8 cellular contexts compared by ENCODE assay signal in the genomic region with DNA sequence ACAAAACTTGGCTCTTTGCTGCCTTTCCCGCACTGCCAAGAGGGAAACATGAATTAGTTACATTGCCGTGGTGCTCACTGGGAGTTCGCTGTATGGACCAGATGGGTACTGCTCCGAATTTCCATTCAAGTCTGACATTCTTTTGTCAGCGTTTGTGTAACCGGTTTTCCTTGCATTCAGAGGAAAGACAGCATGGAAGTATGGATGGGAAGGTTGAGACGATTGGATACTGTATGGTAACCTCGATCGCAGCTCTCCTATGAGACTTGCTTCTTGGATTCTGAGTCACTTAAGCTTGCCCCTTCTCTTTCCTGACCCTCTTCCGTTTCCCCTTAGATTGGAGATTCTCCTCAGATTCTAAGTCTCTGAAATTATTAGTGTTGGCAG. TPM values are rescaled to one million over a fixed set of nuclear protein-coding genes. Genes with fewer than 3 reads are reported as not detected.
DNase-seq lines count a peak whose midpoint lies in the region; ATAC-seq and TF ChIP-seq lines count a peak whose summit lies in the region.

No MANE protein-coding gene starts in this region.

- peak overlapping the region; percentile 95 for H3K9ac ChIP-seq in skeletal muscle satellite cell (ENCODE audit: low read depth, low read length)

- H3K9me3 Mint-ChIP-seq in CD4-positive, alpha-beta T cell = no peaks in the 10 kb centered on the region
- H3K9me3 Mint-ChIP-seq in activated naive CD4-positive, alpha-beta T cell treated with anti-CD3 and anti-CD28 coated beads, Interleukin-2, amount 50 U/mL, for 72 hours = peaks cover 3 to 14% of the 10 kb centered on the region in 2 donors

- peak overlapping the region; percentile 96 for H3K27ac Mint-ChIP-seq in CD4-positive, alpha-beta T cell
- peak overlapping the region; percentile 93 to 100 for H3K27ac Mint-ChIP-seq in activated naive CD4-positive, alpha-beta T cell treated with anti-CD3 and anti-CD28 coated beads, Interleukin-2, amount 50 U/mL, for 72 hours

- H3K4me3 Mint-ChIP-seq in CD4-positive, alpha-beta T cell = peak overlapping the region; percentile 88

- peaks cover 48% of the 10 kb centered on the region for H3K4me1 Mint-ChIP-seq in CD4-positive, alpha-beta T cell (ENCODE audit: low read depth)

- H3K4me1 ChIP-seq in right cardiac atrium (ENCODE audit: control insufficient read depth, insufficient read depth, low read length) (no peaks in the 10 kb centered on the region), skeletal muscle satellite cell (ENCODE audit: control insufficient read depth, insufficient read depth, low read length) (peaks cover 12% of the 10 kb centered on the region)

- H3K27me3 Mint-ChIP-seq in CD4-positive, alpha-beta T cell = no peaks in the 10 kb centered on the region

- H3K4me3 ChIP-seq in HL-60 (replicated peaks; ENCODE audit: insufficient read depth, low read length) = peak overlapping the region; percentile 86
- peak overlapping the region; percentile 70 for H3K4me3 ChIP-seq in right cardiac atrium (ENCODE audit: low read length)
- peak overlapping the region; percentile 91 for H3K4me3 ChIP-seq in skeletal muscle satellite cell (ENCODE audit: low read length)

- 29% methylated on average over 10 of the region's 10 CpGs for WGBS in right cardiac atrium

- CTCF ChIA-PET in CD4-positive, alpha-beta T cell (lab: Charles Lee) = interaction anchor here (0.9 to 1.4 kb wide), 4 partner anchors 27 to 105 kb away, joined by 3 to 6 read pairs (median 3); no protein-coding TSS in a partner anchor

- H3K36me3 ChIP-seq in skeletal muscle satellite cell (ENCODE audit: insufficient read depth, low read length) = no peaks in the 10 kb centered on the region

- no peaks in the 10 kb centered on the region for H3K9me3 ChIP-seq in CD4-positive, alpha-beta T cell (ENCODE audit: control insufficient read depth, low read length)
- H3K9me3 ChIP-seq in right cardiac atrium (ENCODE audit: control insufficient read depth, low read length) (no peaks in the 10 kb centered on the region), skeletal muscle satellite cell (replicated peaks; ENCODE audit: low read length) (no peaks in the 10 kb centered on the region)

- TF ChIP-seq CTCF in CD4-positive, alpha-beta T cell (IDR thresholded peaks at IDR 0.05) = no peak
- no peak for TF ChIP-seq CTCF in HL-60 (IDR thresholded peaks at IDR 0.05; ENCODE audit: insufficient read depth, low read length)

- H3K27me3 ChIP-seq in CD4-positive, alpha-beta T cell (ENCODE audit: control insufficient read depth, insufficient read depth, low read length) = no peaks in the 10 kb centered on the region
- H3K27me3 ChIP-seq in HL-60 (ENCODE audit: insufficient read depth, poor library complexity, severe bottlenecking) (no peaks in the 10 kb centered on the region), right cardiac atrium (ENCODE audit: control insufficient read depth, insufficient read depth) (no peaks in the 10 kb centered on the region), skeletal muscle satellite cell (ENCODE audit: control insufficient read depth, insufficient read depth, low read length) (peaks cover 1% of the 10 kb centered on the region)

- no peak for DNase-seq in CD4-positive, alpha-beta T cell
- DNase-seq in HL-60 (ENCODE audit: low read depth in 1 of 2, low spot score in 1 of 2) (peak in 1 of 2 experiments; percentile 3), right cardiac atrium (no peak), ecto neural progenitor cell (ENCODE audit: low spot score) (no peak)
- no peak for DNase-seq in activated naive CD4-positive, alpha-beta T cell treated with anti-CD3 and anti-CD28 coated beads, Interleukin-2, amount 50 U/mL, for 72 hours (ENCODE audit: low spot score in 2 of 2)
- no peak for DNase-seq in activated effector memory CD4-positive, alpha-beta T cell treated with anti-CD3 and anti-CD28 coated beads, Interleukin-2, amount 50 U/mL, for 16 hours

- ATAC-seq in CD4-positive, alpha-beta T cell (ENCODE audit: poor library complexity) = peak; percentile 33
- peak; percentile 7 for ATAC-seq in GM19455 (IDR thresholded peaks at IDR 0.05; ENCODE audit: unreplicated experiment)
- peak; percentile 58 to 66 for ATAC-seq in activated naive CD4-positive, alpha-beta T cell treated with anti-CD3 and anti-CD28 coated beads, Interleukin-2, amount 50 U/mL, for 72 hours
- peak; percentile 15 to 58 for ATAC-seq in right cardiac atrium

- peak overlapping the region; percentile 90 for H3K4me2 ChIP-seq in skeletal muscle satellite cell (ENCODE audit: low read length)

- peaks cover 13% of the 10 kb centered on the region for H3K36me3 Mint-ChIP-seq in CD4-positive, alpha-beta T cell (ENCODE audit: low read depth)
- peaks cover 21 to 39% of the 10 kb centered on the region in 2 donors for H3K36me3 Mint-ChIP-seq in activated naive CD4-positive, alpha-beta T cell treated with anti-CD3 and anti-CD28 coated beads, Interleukin-2, amount 50 U/mL, for 72 hours

- POLR2A ChIA-PET in CD4-positive, alpha-beta T cell (lab: Charles Lee) = interaction anchor here (0.7 to 3.1 kb wide), 7 partner anchors 37 to 1996 kb away, joined by 3 to 33 read pairs (median 4); no protein-coding TSS in a partner anchor

- intact Hi-C loops in CD4-positive, alpha-beta T cell (cut with DNase I, micrococcal nuclease) = loop anchor here in 1 of 2 experiments (10.0 kb wide), 1 partner anchor 1152 kb away; a partner anchor contains a TSS
- intact Hi-C loops in right cardiac atrium (cut with DNase I) = loop anchor here in 2 of 4 donors (5.0 to 10.0 kb wide), 3 partner anchors 55 to 108 kb away; a partner anchor contains a TSS

- H3K27ac ChIP-seq in CD4-positive, alpha-beta T cell (ENCODE audit: low read depth, low read length) = peak overlapping the region; percentile 90
- H3K27ac ChIP-seq in HL-60 (replicated peaks) (peak overlapping the region; percentile 89), right cardiac atrium (ENCODE audit: low read length) (peak overlapping the region; percentile 78)

RNA-seq across cellular contexts. Expression of a gene that starts 0.6 kb away (rescaled TPM):
- total RNA-seq in CD4-positive, alpha-beta T cell = 10 to 100 TPM; 16.5 to 19.0 TPM
- 10 to 100 TPM; 22.7 to 24.0 TPM for total RNA-seq in activated naive CD4-positive, alpha-beta T cell treated with anti-CD3 and anti-CD28 coated beads, Interleukin-2, amount 50 U/mL, for 72 hours
- 10 to 100 TPM; 14.9 to 19.9 (median 17.1) TPM for total RNA-seq in right cardiac atrium
- 14.9 TPM for polyA plus RNA-seq in right cardiac atrium
- total RNA-seq in skeletal muscle satellite cell (2012; rRNA removed) = 28.4 and 30.9 TPM in 2 replicates

RNA-seq across cellular contexts. Expression of a gene that starts 53.1 kb away (rescaled TPM):
- total RNA-seq in CD4-positive, alpha-beta T cell = 10 to 100 TPM; 83.7 to 94.4 TPM
- 10 to 100 TPM; 56.2 to 73.0 TPM for total RNA-seq in activated naive CD4-positive, alpha-beta T cell treated with anti-CD3 and anti-CD28 coated beads, Interleukin-2, amount 50 U/mL, for 72 hours
- total RNA-seq in right cardiac atrium = 10 to 100 TPM; 26.3 to 31.9 (median 28.0) TPM
- polyA plus RNA-seq in right cardiac atrium = 16.4 TPM
- 26.4 and 27.3 TPM in 2 replicates for total RNA-seq in skeletal muscle satellite cell (2012; rRNA removed)

Comparison
In these comparisons a context has a peak if more than half of its experiments do, and no peak if none do; other contexts are left out.
1. ATAC-seq: peak in every context shown above with its lines; median percentile 62 in activated naive CD4-positive, alpha-beta T cell treated with anti-CD3 and anti-CD28 coated beads, Interleukin-2, amount 50 U/mL, for 72 hours; 36 in right cardiac atrium; 33 in CD4-positive, alpha-beta T cell; 7 in GM19455.